ENCODE assay signal across 19 cellular contexts in the genomic region with DNA sequence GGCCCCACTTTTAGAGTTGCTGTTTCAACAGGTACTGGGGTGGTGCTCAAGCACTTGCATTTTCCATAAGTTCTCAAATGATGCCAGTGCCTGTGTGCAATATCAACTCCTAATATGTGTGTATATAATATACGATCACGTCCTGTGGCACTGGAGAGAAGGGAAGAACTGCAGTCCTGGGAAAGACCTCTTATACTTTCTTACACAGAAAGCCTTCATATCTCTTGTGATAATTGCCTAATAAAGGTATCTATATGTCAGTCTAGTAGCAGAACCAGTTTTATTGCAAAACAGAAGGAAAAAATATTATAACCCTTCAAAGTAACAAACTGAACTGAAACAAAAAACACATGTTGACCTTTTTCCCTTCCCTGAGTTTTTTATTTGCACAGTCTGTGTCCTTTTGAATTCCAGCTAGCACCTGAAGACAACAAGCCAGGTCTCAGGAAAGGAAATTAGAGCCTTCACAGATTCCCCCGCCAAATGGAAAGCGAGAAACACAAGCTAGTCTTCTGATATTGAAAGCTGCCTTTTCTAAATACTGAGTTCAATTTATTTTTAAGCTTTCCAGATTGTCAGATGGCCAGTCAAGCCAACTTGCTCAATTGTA. TPM values are rescaled to one million over a fixed set of nuclear protein-coding genes. Genes with fewer than 3 reads are reported as not detected.
DNase-seq lines count a peak whose midpoint lies in the region; ATAC-seq, FAIRE-seq and TF ChIP-seq lines count a peak whose summit lies in the region.
"Had no signal": no experiment of that assay in that cellular context is flagged by ENCODE, and none has a peak within 500 bp of the region (broad histone marks: within the 10 kb centered on the region; RNA-seq: fewer than 3 reads in every experiment).

No MANE protein-coding gene starts in this region.

- H3F3A ChIP-seq in MM.1S (ENCODE audit: insufficient read depth, low read length), result peaks cover 11% of the 10 kb centered on the region

- in situ Hi-C loops in transverse colon (cut with MboI; ENCODE audit: low pct_ligation_motif_present in 1 of 4, low pct_unique_long_range_greater_than_20kb in 1 of 4, low sequenced_read_pairs in 3 of 4), result no loop called here

- TF ChIP-seq POLR2A in GM12892 (IDR thresholded peaks at IDR 0.05; ENCODE audit: low read depth, low read length) (no peak), body of pancreas (IDR thresholded peaks at IDR 0.05) (no peak), uterus (IDR thresholded peaks at IDR 0.05) (no peak), transverse colon (IDR thresholded peaks at IDR 0.05) (no peak)

- ATAC-seq in body of pancreas, result peak; percentile 86
- ATAC-seq in GM19328 (IDR thresholded peaks at IDR 0.05; ENCODE audit: unreplicated experiment), result no peak
- ATAC-seq in activated naive CD4-positive, alpha-beta T cell treated with anti-CD3 and anti-CD28 coated beads, Interleukin-2, amount 50 U/mL, for 72 hours, result no peak

- no peaks in the 10 kb centered on the region for H3K27me3 Mint-ChIP-seq in nephron (ENCODE audit: low read depth)
- H3K27me3 Mint-ChIP-seq: CD4-positive, alpha-beta T cell had no signal

- H3K27ac Mint-ChIP-seq in nephron, result peak overlapping the region in 2 of 3 experiments; percentile 45 to 56
- H3K27ac Mint-ChIP-seq in activated naive CD4-positive, alpha-beta T cell treated with anti-CD3 and anti-CD28 coated beads, Interleukin-2, amount 50 U/mL, for 72 hours, result no peak overlapping the region
- H3K27ac Mint-ChIP-seq: B cell; CD4-positive, alpha-beta T cell had no signal

- no peak overlapping the region for H3K4me3 Mint-ChIP-seq in nephron
- H3K4me3 Mint-ChIP-seq: B cell; CD4-positive, alpha-beta T cell had no signal

- peaks cover 2% of the 10 kb centered on the region for H3K9me3 Mint-ChIP-seq in nephron
- H3K9me3 Mint-ChIP-seq in activated naive CD4-positive, alpha-beta T cell treated with anti-CD3 and anti-CD28 coated beads, Interleukin-2, amount 50 U/mL, for 72 hours, result no peaks in the 10 kb centered on the region
- H3K9me3 Mint-ChIP-seq: CD4-positive, alpha-beta T cell had no signal

- intact Hi-C loops in body of pancreas (cut with DNase I), result no loop called here
- intact Hi-C loops in uterus (cut with DNase I; ENCODE audit: low total_unique reads), result no loop called here
- intact Hi-C loops in transverse colon (cut with DNase I; ENCODE audit: low total_unique reads), result no loop called here

- H3K4me1 ChIP-seq in MM.1S (ENCODE audit: low read length) (peaks cover 45% of the 10 kb centered on the region), body of pancreas (peaks cover 20% of the 10 kb centered on the region), uterus (no peaks in the 10 kb centered on the region), transverse colon (no peaks in the 10 kb centered on the region)

- H3K36me3 Mint-ChIP-seq in nephron (ENCODE audit: low read depth), result peaks cover 15% of the 10 kb centered on the region
- no peaks in the 10 kb centered on the region for H3K36me3 Mint-ChIP-seq in activated naive CD4-positive, alpha-beta T cell treated with anti-CD3 and anti-CD28 coated beads, Interleukin-2, amount 50 U/mL, for 72 hours

- DNase-seq in GM12892 (ENCODE audit: insufficient read length) (no peak), MM.1S (peak; percentile 18), body of pancreas (peak; percentile 24 to 49 (median 40)), uterus (no peak), transverse colon (no peak)
- DNase-seq in activated naive CD4-positive, alpha-beta T cell treated with anti-CD3 and anti-CD28 coated beads, Interleukin-2, amount 50 U/mL, for 72 hours (ENCODE audit: low spot score in 2 of 2), result no peak
- DNase-seq: C1 segment of cervical spinal cord; Calu3; CD4-positive, alpha-beta T cell; DMS 273 treated with DMSO at 0.1 percent for 48 hours; DND-41; GDM1; GM23248; H7 had no signal

- no peaks in the 10 kb centered on the region for H3K9me2 ChIP-seq in MM.1S (replicated peaks; ENCODE audit: insufficient read depth, low read length)

- TF ChIP-seq CTCF in MM.1S (IDR thresholded peaks at IDR 0.05; ENCODE audit: low read length), result no peak
- no peak for TF ChIP-seq CTCF in body of pancreas (IDR thresholded peaks at IDR 0.05)
- no peak for TF ChIP-seq CTCF in nephron (IDR thresholded peaks at IDR 0.05; ENCODE audit: unreplicated experiment in 3 of 3)
- TF ChIP-seq CTCF in uterus (IDR thresholded peaks at IDR 0.05), result no peak
- no peak for TF ChIP-seq CTCF in transverse colon (IDR thresholded peaks at IDR 0.05)

- H3K79me2 ChIP-seq in MM.1S (ENCODE audit: low read length), result peaks cover 3% of the 10 kb centered on the region; the same call in 1 of the 2 replicates

- no peaks in the 10 kb centered on the region for H3K9me3 ChIP-seq in MM.1S (replicated peaks; ENCODE audit: insufficient read depth, low read length)
- no peaks in the 10 kb centered on the region for H3K9me3 ChIP-seq in body of pancreas
- no peaks in the 10 kb centered on the region for H3K9me3 ChIP-seq in uterus
- H3K9me3 ChIP-seq in transverse colon, result no peaks in the 10 kb centered on the region

- peak; percentile 36 for FAIRE-seq in GM12892 (lab: Jason Lieb, UNC)
- FAIRE-seq: A204.1 had no signal

- H3K4me2 ChIP-seq in MM.1S (ENCODE audit: low read depth, low read length), result peak overlapping the region; percentile 46; the same call in 1 of the 2 replicates

- H3K27me3 ChIP-seq in MM.1S (replicated peaks; ENCODE audit: insufficient read depth, low read length) (no peaks in the 10 kb centered on the region), body of pancreas (no peaks in the 10 kb centered on the region), uterus (no peaks in the 10 kb centered on the region), transverse colon (no peaks in the 10 kb centered on the region)

- H3K4me3 ChIP-seq in MM.1S (ENCODE audit: low read length), result no peak overlapping the region
- no peak overlapping the region for H3K4me3 ChIP-seq in body of pancreas
- no peak overlapping the region for H3K4me3 ChIP-seq in uterus
- no peak overlapping the region for H3K4me3 ChIP-seq in transverse colon
- H3K4me3 ChIP-seq: GM23248 had no signal

- TF ChIP-seq EP300 in transverse colon (IDR thresholded peaks at IDR 0.05; ENCODE audit: low read depth), result no peak

- H4K20me1 ChIP-seq in MM.1S (ENCODE audit: insufficient read depth, low read length), result no peaks in the 10 kb centered on the region

- H2AFZ ChIP-seq in MM.1S (ENCODE audit: low read length), result no peak overlapping the region
- H2AFZ ChIP-seq: GM23248 had no signal

- peak overlapping the region; percentile 64; the same call in 1 of the 2 replicates for H3K27ac ChIP-seq in MM.1S (ENCODE audit: low read length)
- H3K27ac ChIP-seq in body of pancreas, result peak overlapping the region; percentile 55 to 75 (median 68)
- H3K27ac ChIP-seq in uterus, result no peak overlapping the region
- H3K27ac ChIP-seq in transverse colon, result no peak overlapping the region
- H3K27ac ChIP-seq: GM23248 had no signal

- 17 to 20% methylated on average over 4 of the region's 4 CpGs for WGBS in body of pancreas, 2 donors
- WGBS in transverse colon (ENCODE audit: low coverage in 1 of 2), 2 donors, result 77% methylated on average over 4 of the region's 4 CpGs

- H3K36me3 ChIP-seq in MM.1S (replicated peaks; ENCODE audit: insufficient read depth, low read length) (no peaks in the 10 kb centered on the region), body of pancreas (replicated peaks in 1 of 2; ENCODE audit: insufficient read depth in 1 of 2, low read depth in 2 of 2) (no peaks in the 10 kb centered on the region), uterus (no peaks in the 10 kb centered on the region), transverse colon (no peaks in the 10 kb centered on the region)

- peak overlapping the region; percentile 7; the same call in 1 of the 2 replicates for H3K9ac ChIP-seq in MM.1S (ENCODE audit: low read length)
- H3K9ac ChIP-seq: GM23248 had no signal

- H3K4me1 Mint-ChIP-seq in nephron, result peaks cover 51% of the 10 kb centered on the region
- H3K4me1 Mint-ChIP-seq: B cell had no signal

RNA-seq across cellular contexts. Expression of a gene that starts 44.4 kb away (rescaled TPM):
- 13.9 TPM for polyA plus RNA-seq in GM12892 (2012; ENCODE audit: missing spikeins)
- 10 to 100 TPM; 15.8 to 44.8 TPM for total RNA-seq in body of pancreas
- total RNA-seq in uterus, result 100 to 1,000 TPM in 1 of 4 donors, 10 to 100 TPM in 2, 1 to 10 TPM in 1; 3.6 to 161 (median 33.9) TPM
- 10 to 100 TPM in 1 of 4 donors, 1 to 10 TPM in 3; 2.2 to 15.5 (median 5.4) TPM for total RNA-seq in transverse colon
- total RNA-seq in activated naive CD4-positive, alpha-beta T cell treated with anti-CD3 and anti-CD28 coated beads, Interleukin-2, amount 50 U/mL, for 72 hours, result 1 to 10 TPM; 1.1 to 1.4 TPM
- total RNA-seq: B cell; Calu3; CD4-positive, alpha-beta T cell; H7; HT1080 had no signal

Comparison
In these comparisons a context has a peak if more than half of its experiments do, and no peak if none do; other contexts are left out.
1. DNase-seq: peak in MM.1S (single experiment) and body of pancreas (4 of 4); none in GM12892 (single experiment), uterus (0 of 2), transverse colon (single experiment) and activated naive CD4-positive, alpha-beta T cell treated with anti-CD3 and anti-CD28 coated beads, Interleukin-2, amount 50 U/mL, for 72 hours (0 of 2).
2. H3K27ac ChIP-seq: peak in MM.1S (single experiment) and body of pancreas (4 of 4); none in uterus (0 of 2) and transverse colon (0 of 4).
3. H3K27ac Mint-ChIP-seq: peak in nephron (2 of 3); none in activated naive CD4-positive, alpha-beta T cell treated with anti-CD3 and anti-CD28 coated beads, Interleukin-2, amount 50 U/mL, for 72 hours (0 of 2).